In genomic region chrX:49089553-49089952, GRCh38 we compare ENCODE assay signal across 35 cellular contexts. TPM values are rescaled to one million over a fixed set of nuclear protein-coding genes. Genes with fewer than 3 reads are reported as not detected.
"Had no signal": no experiment of that assay in that cellular context is flagged by ENCODE, and none has a peak within 500 bp of the region (broad histone marks: within the 10 kb centered on the region; RNA-seq: fewer than 3 reads in every experiment).

No MANE protein-coding gene starts in this region.

- H3K9ac ChIP-seq: KMS-11 had no signal

- H3K9me3 ChIP-seq: MG63 had no signal

- DNase-seq: Karpas-422, Kasumi-1, MG63, MM.1S, MV-4-11, NCI-H1048, NCI-H1092, NCI-H1092 treated with DMSO at 0.1 percent for 48 hours, NCI-H1105, NCI-H1105 treated with DMSO at 0.1 percent for 48 hours, NCI-H1417, NCI-H1417 treated with DMSO at 0.1 percent for 48 hours, NCI-H1436, NCI-H1436 treated with DMSO at 0.1 percent for 48 hours, NCI-H146, NCI-H1694, NCI-H1694 treated with DMSO at 0.1 percent for 48 hours, NCI-H187, NCI-H187 treated with DMSO at 0.1 percent for 48 hours, NCI-H1930, NCI-H2029, NCI-H2029 treated with DMSO at 0.1 percent for 48 hours, NCI-H2081, NCI-H2081 treated with DMSO at 0.1 percent for 48 hours, NCI-H2107, NCI-H2171, NCI-H2171 treated with DMSO at 0.1 percent for 48 hours, NCI-H2227 treated with DMSO at 0.1 percent for 48 hours, NCI-H226, NCI-H345, NCI-H446, NCI-H446 treated with DMSO at 0.1 percent for 48 hours, NCI-H510A had no signal

- H3K4me3 ChIP-seq: MG63 had no signal

- H3K4me2 ChIP-seq: KMS-11 had no signal

- H3K27me3 ChIP-seq: MG63 had no signal

- H3K27ac ChIP-seq: KMS-11 had no signal

- H3K36me3 ChIP-seq: MG63 had no signal

RNA-seq across cellular contexts. Expression of gene CCDC120, which starts 30.8 kb away (rescaled TPM):
- total RNA-seq: LHCN-M2 had no signal
